ENCODE assay signal across 9 cellular contexts in the genomic region with DNA sequence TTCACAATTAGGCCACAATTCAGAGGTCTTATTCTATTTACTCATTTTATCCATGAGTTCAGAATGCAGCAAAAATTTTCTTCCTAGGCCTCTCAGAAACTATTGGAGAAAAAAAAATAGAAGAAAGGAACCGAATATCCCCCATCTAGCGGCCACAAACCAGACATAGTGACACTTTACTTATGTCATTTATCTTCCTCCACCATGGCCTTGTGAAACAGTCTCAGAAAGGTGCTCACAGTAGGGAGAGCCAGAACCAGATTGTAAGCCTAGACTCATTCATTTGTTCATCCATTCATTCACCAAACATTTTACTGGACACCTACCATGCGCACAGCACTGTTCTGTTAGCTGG. TPM values are rescaled to one million over a fixed set of nuclear protein-coding genes. Genes with fewer than 3 reads are reported as not detected.
DNase-seq lines count a peak whose midpoint lies in the region; ATAC-seq, FAIRE-seq and TF ChIP-seq lines count a peak whose summit lies in the region.
"Had no signal": no experiment of that assay in that cellular context is flagged by ENCODE, and none has a peak within 500 bp of the region (broad histone marks: within the 10 kb centered on the region; RNA-seq: fewer than 3 reads in every experiment).

No MANE protein-coding gene starts in this region.

- FAIRE-seq in small intestine (lab: Jason Lieb, UNC) = no peak

- H3K27me3 ChIP-seq in rectal smooth muscle tissue (ENCODE audit: control insufficient read depth, insufficient read depth, low read length) = no peaks in the 10 kb centered on the region
- H3K27me3 ChIP-seq in small intestine (ENCODE audit: control insufficient read depth in 2 of 2, insufficient read depth in 2 of 2, low read length in 2 of 2) = no peaks in the 10 kb centered on the region

- no peak for DNase-seq in COLO668 (lab: John Stamatoyannopoulos, UW; ENCODE audit: unreplicated experiment)
- no peak for DNase-seq in endothelial cell (ENCODE audit: low spot score)
- DNase-seq in small intestine = no peak
- DNase-seq: psoas muscle had no signal

- no peaks in the 10 kb centered on the region for H3K9me3 ChIP-seq in small intestine (ENCODE audit: control insufficient read depth, low read depth)
- H3K9me3 ChIP-seq: psoas muscle had no signal

- peaks cover 0 to 6% (median 2%) of the 10 kb centered on the region in 3 donors for H3K9me3 Mint-ChIP-seq in IgD-negative memory B cell
- H3K9me3 Mint-ChIP-seq in endothelial cell (ENCODE audit: unreplicated experiment) = no peaks in the 10 kb centered on the region

- no peak for TF ChIP-seq CTCF in endothelial cell (IDR thresholded peaks at IDR 0.05; ENCODE audit: unreplicated experiment)

- H3K4me3 Mint-ChIP-seq in IgD-negative memory B cell (peak overlapping the region in 3 of 4 donors; percentile 16 to 67 (median 65)), endothelial cell (ENCODE audit: unreplicated experiment) (no peak overlapping the region)

- H3K27me3 Mint-ChIP-seq in IgD-negative memory B cell = no peaks in the 10 kb centered on the region
- H3K27me3 Mint-ChIP-seq in endothelial cell (ENCODE audit: unreplicated experiment) = peaks cover 3% of the 10 kb centered on the region

- H3K36me3 Mint-ChIP-seq in IgD-negative memory B cell (peaks cover 6% of the 10 kb centered on the region), endothelial cell (ENCODE audit: low read depth, unreplicated experiment) (peaks cover 19% of the 10 kb centered on the region)

- peak; percentile 38 for ATAC-seq in GM18519 (IDR thresholded peaks at IDR 0.05; ENCODE audit: low FRiP score, unreplicated experiment)
- peak; percentile 39 for ATAC-seq in GM21737 (IDR thresholded peaks at IDR 0.05; ENCODE audit: unreplicated experiment)
- ATAC-seq in HG03520 (IDR thresholded peaks at IDR 0.05; ENCODE audit: unreplicated experiment) = no peak

- no peaks in the 10 kb centered on the region for H3K36me3 ChIP-seq in rectal smooth muscle tissue (ENCODE audit: control insufficient read depth, insufficient read depth, low read length)
- no peaks in the 10 kb centered on the region for H3K36me3 ChIP-seq in small intestine (ENCODE audit: control insufficient read depth in 2 of 2, insufficient read depth in 2 of 2, low read length in 2 of 2)

- no peak overlapping the region for H3K9ac ChIP-seq in rectal smooth muscle tissue (ENCODE audit: low read length)

- H3K4me1 Mint-ChIP-seq in IgD-negative memory B cell (peaks cover 14 to 30% (median 25%) of the 10 kb centered on the region in 3 donors), endothelial cell (ENCODE audit: unreplicated experiment) (peaks cover 27% of the 10 kb centered on the region)

- peak overlapping the region; percentile 0 for H3K27ac ChIP-seq in rectal smooth muscle tissue (ENCODE audit: low read depth, low read length)
- peak overlapping the region in 1 of 2 donors; percentile 81 for H3K27ac ChIP-seq in small intestine (ENCODE audit: low read depth in 1 of 2, low read length in 1 of 2)

- 89 to 96% (median 91%) methylated on average over 3 of the region's 3 CpGs for WGBS in small intestine, 3 donors

- H3K4me3 ChIP-seq in rectal smooth muscle tissue (ENCODE audit: low read length) (no peak overlapping the region), small intestine (ENCODE audit: low read depth in 1 of 2, low read length in 2 of 2) (no peak overlapping the region)
- H3K4me3 ChIP-seq: psoas muscle had no signal

- H3K27ac Mint-ChIP-seq in IgD-negative memory B cell (peak overlapping the region; percentile 76 to 91 (median 85)), endothelial cell (ENCODE audit: unreplicated experiment) (no peak overlapping the region)

- peaks cover 67% of the 10 kb centered on the region for H3K4me1 ChIP-seq in rectal smooth muscle tissue (ENCODE audit: control insufficient read depth, insufficient read depth, low read length)
- H3K4me1 ChIP-seq in small intestine (ENCODE audit: control insufficient read depth in 2 of 2, insufficient read depth in 1 of 2, low read depth in 1 of 2, low read length in 1 of 2) = peaks cover 4 to 21% of the 10 kb centered on the region in 2 donors

RNA-seq across cellular contexts. Expression of a gene that starts 16.0 kb away (rescaled TPM):
- polyA plus RNA-seq in IgD-negative memory B cell = 4.9 TPM
- 50.6 TPM for total RNA-seq in endothelial cell (ENCODE audit: unreplicated experiment)
- polyA plus RNA-seq in small intestine = 10 to 100 TPM in 2 of 3 donors, 1 to 10 TPM in 1; 8.9 to 11.7 (median 11.0) TPM
